Comparison of ENCODE assay signal across 30 cellular contexts in the genomic region with DNA sequence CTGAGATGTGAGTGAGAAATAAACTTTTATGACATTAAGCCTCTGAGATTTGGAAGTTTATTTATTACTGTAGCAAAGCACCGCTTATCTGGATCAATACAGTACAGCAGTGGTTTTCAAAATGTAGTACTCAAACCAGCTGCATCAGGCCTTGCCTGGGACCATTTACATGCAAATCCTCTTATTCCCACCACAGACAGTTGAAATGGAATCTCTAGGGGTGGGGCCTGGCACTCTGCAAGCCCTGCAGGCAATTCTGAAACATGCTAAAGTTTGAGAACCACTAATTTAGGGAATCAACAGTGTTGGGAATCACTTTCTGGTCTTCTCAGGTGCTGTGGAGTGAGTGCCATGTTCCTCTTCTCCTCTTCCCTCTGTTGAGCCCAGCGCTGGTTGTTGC.
"Had no signal": no experiment of that assay in that cellular context is flagged by ENCODE, and none has a peak within 500 bp of the region (broad histone marks: within the 10 kb centered on the region; RNA-seq: fewer than 3 reads in every experiment).

No MANE protein-coding gene starts in this region.

- H3K27ac ChIP-seq: breast epithelium, epithelial cell of prostate, esophagus squamous epithelium, heart right ventricle, left ventricle myocardium inferior, neutrophil, pancreas, prostate gland, skin epidermis, thyroid gland had no signal

- ATAC-seq: activated naive CD4-positive, alpha-beta T cell treated with anti-CD3 and anti-CD28 coated beads, Interleukin-2, amount 50 U/mL, for 72 hours; heart right ventricle; mucosa of descending colon; natural killer cell treated with Interleukin-12 subunit alpha and Interleukin-12 subunit beta and Interleukin-15 and Interleukin-18, amount 100 ng/mL, for 72 hours; pancreas; sciatic nerve; stimulated activated naive CD8-positive, alpha-beta T cell treated with anti-CD3 and anti-CD28 coated beads, Interleukin-15, amount 100 ng/mL, for 72 hours had no signal

- DNase-seq: activated CD4-positive, alpha-beta memory T cell treated with anti-CD3 and anti-CD28 coated beads, Interleukin-2, amount 10 ng/mL, durations not matched to agents 7 days and 5 days; activated CD4-positive, alpha-beta T cell treated with anti-CD3 and anti-CD28 coated beads for 1 hour; activated CD4-positive, alpha-beta T cell treated with anti-CD3 and anti-CD28 coated beads, Interleukin-2, amount 10 ng/mL, durations not matched to agents 7 days and 5 days; activated naive CD4-positive, alpha-beta T cell; activated T-cell treated with anti-CD3 and anti-CD28 coated beads, Interleukin-2, amount 50 U/mL, for 48 hours; dermis blood vessel endothelial cell; effector CD4-positive, alpha-beta T cell; esophagus squamous epithelium; foreskin melanocyte; heart right ventricle; left ventricle myocardium inferior; mesendoderm; mucosa of descending colon; pancreas; retina; stimulated activated CD4-positive, alpha-beta T cell treated with anti-CD3 and anti-CD28 coated beads, Interleukin-12 subunit alpha, Interleukin-12 subunit beta, amount 100 ng/mL, for 4 hours; stimulated activated CD4-positive, alpha-beta T cell treated with anti-CD3 and anti-CD28 coated beads, Interleukin-4, amount 100 ng/mL, for 1 hour; stimulated activated naive CD8-positive, alpha-beta T cell treated with anti-CD3 and anti-CD28 coated beads, Interleukin-15, amount 100 ng/mL, for 72 hours; substantia nigra; T-helper 2 cell; thyroid gland had no signal

- H3K4me3 ChIP-seq: breast epithelium, esophagus squamous epithelium, heart right ventricle, left ventricle myocardium inferior, lung, mucosa of descending colon, pancreas, prostate gland, skin epidermis, thyroid gland had no signal

- H3K27me3 ChIP-seq: breast epithelium, thyroid gland had no signal

- H3K4me1 ChIP-seq: breast epithelium, esophagus squamous epithelium, heart right ventricle, left ventricle myocardium inferior, pancreas, prostate gland, thyroid gland had no signal

- H3K9me3 ChIP-seq: breast epithelium, esophagus squamous epithelium, heart right ventricle, left ventricle myocardium inferior, mucosa of descending colon, neutrophil, pancreas, prostate gland, thyroid gland had no signal

- H3K36me3 ChIP-seq: breast epithelium, esophagus squamous epithelium, heart right ventricle, left ventricle myocardium inferior, neutrophil, pancreas, prostate gland, thyroid gland had no signal
